8 cellular contexts compared by ENCODE assay signal in the genomic region with DNA sequence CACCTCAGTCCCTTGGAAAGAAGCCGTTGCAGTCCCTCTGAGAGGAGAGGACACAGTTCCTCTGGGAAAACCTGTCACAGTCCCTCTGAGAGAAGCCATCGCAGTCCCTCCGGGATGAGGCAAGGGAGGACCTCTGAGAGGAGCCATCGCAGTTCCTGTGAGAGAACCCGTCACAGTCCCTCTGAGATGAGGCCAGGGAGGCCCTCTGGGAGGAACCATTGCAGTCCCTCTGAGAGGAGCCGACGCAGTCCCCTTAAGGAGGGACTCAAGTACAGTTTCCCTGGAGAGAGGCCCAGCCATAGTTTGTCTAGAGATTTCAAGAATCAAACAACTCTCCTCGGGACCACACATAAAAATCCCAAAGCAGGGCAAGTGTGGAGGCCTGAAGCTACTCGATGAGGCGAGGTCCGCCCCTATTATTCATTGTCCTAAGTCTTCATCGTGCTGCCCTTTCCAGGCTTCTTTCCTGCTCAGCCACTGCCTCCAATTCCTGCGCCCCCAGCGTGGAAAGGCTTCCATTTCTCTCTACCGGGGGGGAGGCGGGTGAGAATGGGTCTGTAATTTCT. TPM values are rescaled to one million over a fixed set of nuclear protein-coding genes. Genes with fewer than 3 reads are reported as not detected.
DNase-seq lines count a peak whose midpoint lies in the region; ATAC-seq, FAIRE-seq and TF ChIP-seq lines count a peak whose summit lies in the region.

No MANE protein-coding gene starts in this region.

- H3K79me2 ChIP-seq in HepG2 (ENCODE audit: insufficient read depth, low read length), result peaks cover 43% of the 10 kb centered on the region

- in situ Hi-C loops in HepG2 (cut with HindIII; ENCODE audit: extremely low pct_ligation_motif_present, low pct_unique_long_range_greater_than_20kb), result no loop called here

- H3K4me1 ChIP-seq in HepG2 (ENCODE audit: insufficient read depth, low read length) (peaks cover 49% of the 10 kb centered on the region), thoracic aorta (ENCODE audit: control insufficient read depth in 1 of 2, low read depth in 2 of 2) (peaks cover 18 to 27% of the 10 kb centered on the region in 2 donors)

- no peak for TF ChIP-seq CTCF in HepG2 (CRISPR knock-in tag; IDR thresholded peaks at IDR 0.05)
- no peak for TF ChIP-seq CTCF in thoracic aorta (IDR thresholded peaks at IDR 0.05)

- peak overlapping the region; percentile 45 to 87 (median 46); a peak in 5 of 6 replicates for H3K4me3 ChIP-seq in HepG2 (replicated peaks in 1 of 3; ENCODE audit: insufficient read depth in 1 of 3, low read depth in 2 of 3, low read length in 3 of 3)
- peak overlapping the region; percentile 88 for H3K4me3 ChIP-seq in thoracic aorta

- peaks cover 39% of the 10 kb centered on the region for H3K4me1 Mint-ChIP-seq in activated naive CD8-positive, alpha-beta T cell (ENCODE audit: low read depth)

- peak overlapping the region; percentile 94 for H3K4me2 ChIP-seq in HepG2 (ENCODE audit: low read depth, low read length)

- H3K9me3 Mint-ChIP-seq in activated naive CD8-positive, alpha-beta T cell (ENCODE audit: low read depth), result peaks cover 5% of the 10 kb centered on the region

- H2AFZ ChIP-seq in HepG2 (ENCODE audit: low read length), result peak overlapping the region; percentile 4

- DNase-seq in NCI-H748 (lab: John Stamatoyannopoulos, UW; ENCODE audit: unreplicated experiment), result peak; percentile 39
- no peak for DNase-seq in NCI-H748 treated with DMSO at 0.1 percent for 48 hours (lab: John Stamatoyannopoulos, UW)
- no peak for DNase-seq in HepG2 (ENCODE audit: low spot score)
- no peak for DNase-seq in thoracic aorta (ENCODE audit: low spot score)
- no peak for DNase-seq in NCI-H446 (lab: John Stamatoyannopoulos, UW)

- TF ChIP-seq RAD21 in HepG2 (CRISPR knock-in tag; IDR thresholded peaks at IDR 0.05), result no peak

- no peak for TF ChIP-seq EP300 in HepG2 (IDR thresholded peaks at IDR 0.05; ENCODE audit: low read depth in 2 of 2, low read length in 2 of 2)
- no peak for TF ChIP-seq EP300 in HepG2 (CRISPR knock-in tag; IDR thresholded peaks at IDR 0.05; ENCODE audit: borderline replicate concordance)

- no peaks in the 10 kb centered on the region; a peak in 1 of 5 replicates for H3K27me3 ChIP-seq in HepG2 (ENCODE audit: control insufficient read depth in 1 of 2, insufficient read depth in 2 of 2, low read length in 2 of 2)
- no peaks in the 10 kb centered on the region for H3K27me3 ChIP-seq in thoracic aorta (replicated peaks; ENCODE audit: insufficient read depth)

- H3K9me3 ChIP-seq in HepG2 (ENCODE audit: low read length) (no peaks in the 10 kb centered on the region), thoracic aorta (peaks cover 3% of the 10 kb centered on the region)

- H3K27me3 Mint-ChIP-seq in activated naive CD8-positive, alpha-beta T cell, result no peaks in the 10 kb centered on the region

- CTCF ChIA-PET in HepG2 (lab: Yijun Ruan, JAX; ENCODE audit: low intra/inter-chr PET ratio, low total read pairs), result interaction anchor here (1.1 kb wide), 1 partner anchor 212 kb away, joined by 3 read pairs; a partner anchor contains a TSS

- FAIRE-seq in HepG2 (lab: Jason Lieb, UNC), result no peak

- ATAC-seq in HepG2, result peak; percentile 4; the same call in 2 of the 3 replicates
- no peak for ATAC-seq in thoracic aorta (ENCODE audit: insufficient number of reproducible peaks, low FRiP score, low read depth)
- no peak for ATAC-seq in GM18867 (IDR thresholded peaks at IDR 0.05; ENCODE audit: unreplicated experiment)
- ATAC-seq in GM21619 (IDR thresholded peaks at IDR 0.05; ENCODE audit: unreplicated experiment), result no peak

- POLR2A ChIA-PET in HepG2 (lab: Yijun Ruan, JAX), result interaction anchor here (0.7 to 2.3 kb wide), 25 partner anchors 9 to 1338 kb away, joined by 3 to 25 read pairs (median 4); a partner anchor contains a TSS

- H3K36me3 ChIP-seq in HepG2 (replicated peaks in 1 of 2; ENCODE audit: control insufficient read depth in 1 of 2, insufficient read depth in 2 of 2, low read length in 2 of 2) (no peaks in the 10 kb centered on the region; a peak in 1 of 5 replicates), thoracic aorta (no peaks in the 10 kb centered on the region)

- H4K20me1 ChIP-seq in HepG2 (ENCODE audit: insufficient read depth, low read length), result peaks cover 17% of the 10 kb centered on the region

- peaks cover 18% of the 10 kb centered on the region for H3K36me3 Mint-ChIP-seq in activated naive CD8-positive, alpha-beta T cell

- peak overlapping the region; percentile 94 for H3K27ac Mint-ChIP-seq in activated naive CD8-positive, alpha-beta T cell

- peak overlapping the region; percentile 99 for H3K4me3 Mint-ChIP-seq in activated naive CD8-positive, alpha-beta T cell

- intact Hi-C loops in HepG2 (cut with micrococcal nuclease; ENCODE audit: unreplicated experiment), result loop anchor here (5.0 kb wide), 1 partner anchor 85 kb away; a partner anchor contains a TSS

- TF ChIP-seq POLR2A in HepG2 (IDR thresholded peaks at IDR 0.05; ENCODE audit: insufficient read depth in 1 of 2, low read depth in 2 of 2, low read length in 2 of 2), result no peak

- H3K27ac ChIP-seq in HepG2 (ENCODE audit: extremely low read length, insufficient read depth, low read length) (peak overlapping the region; percentile 52), thoracic aorta (peak overlapping the region; percentile 54 to 67)

- BruUV-seq in HepG2 (replicated peaks; lab: Mats Ljungman, UMichigan), result TSS peak; percentile 82

- peak overlapping the region; percentile 58 for H3K9ac ChIP-seq in HepG2 (ENCODE audit: insufficient read depth, low read depth, low read length)

- whole genome bisulfite sequencing in HepG2 (ENCODE audit: low lambda C conversion rate), result 90% methylated on average over 15 of the region's 16 CpGs

RNA-seq across cellular contexts. Expression of a gene that starts 0.6 kb away (rescaled TPM):
- 31.0 and 38.1 TPM in 2 replicates for total RNA-seq in HepG2 (2016; rRNA removed; fragmentation: Illumina TruSeq; extraction: Trizol)
- 16.0 and 19.8 TPM in 2 replicates for total RNA-seq in HepG2 (2016; cell fraction: cytosol; rRNA removed; fragmentation: Illumina TruSeq; extraction: Trizol; ENCODE audit: low read depth)
- 26.9 and 42.0 TPM in 2 replicates for total RNA-seq in HepG2 (2016; cell fraction: insoluble cytoplasmic fraction; rRNA removed; fragmentation: Illumina TruSeq; extraction: Trizol)
- total RNA-seq in HepG2 (2016; cell fraction: membrane; rRNA removed; fragmentation: Illumina TruSeq; extraction: Trizol), result 21.0 and 25.6 TPM in 2 replicates
- 41.8 and 49.3 TPM in 2 replicates for total RNA-seq in HepG2 (2016; cell fraction: nucleus; rRNA removed; fragmentation: Illumina TruSeq; extraction: Trizol)
- polyA plus RNA-seq in HepG2 (2011; rRNA removed), result 27.9 and 29.8 TPM in 2 replicates
- polyA plus RNA-seq in HepG2 (2011; cell fraction: cytosol; rRNA removed), result 13.4 and 17.0 TPM in 2 replicates
- polyA plus RNA-seq in HepG2 (2011; cell fraction: nucleus; rRNA removed), result 81.1 and 98.2 TPM in 2 replicates
- polyA plus RNA-seq in HepG2 (2012), result 22.2 and 36.6 TPM in 2 replicates
- polyA plus RNA-seq in HepG2 (2016; cell fraction: cytosol; fragmentation: Illumina TruSeq; extraction: Trizol; ENCODE audit: low read depth), result 3.3 and 4.9 TPM in 2 replicates
- 33.7 and 36.8 TPM in 2 replicates for polyA plus RNA-seq in HepG2 (2016; cell fraction: insoluble cytoplasmic fraction; fragmentation: Illumina TruSeq; extraction: Trizol; ENCODE audit: low read depth)
- 10.9 TPM in 2 replicates for polyA plus RNA-seq in HepG2 (2016; cell fraction: membrane; fragmentation: Illumina TruSeq; extraction: Trizol; ENCODE audit: low read depth)
- 65.8 and 79.5 TPM in 2 replicates for polyA plus RNA-seq in HepG2 (2016; cell fraction: nucleus; fragmentation: Illumina TruSeq; extraction: Trizol; ENCODE audit: insufficient read depth, low read depth)
- polyA minus RNA-seq in HepG2 (2011; rRNA and poly(A)+ RNA removed; ENCODE audit: low replicate concordance), result 19.0 and 22.7 TPM in 2 replicates
- 9.5 and 10.0 TPM in 2 replicates for polyA minus RNA-seq in HepG2 (2011; cell fraction: cytosol; rRNA and poly(A)+ RNA removed)
- 57.8 and 73.6 TPM in 2 replicates for polyA minus RNA-seq in HepG2 (2011; cell fraction: nucleus; rRNA and poly(A)+ RNA removed)
- total RNA-seq in thoracic aorta, result 10 to 100 TPM; 16.8 to 62.5 TPM

RNA-seq across cellular contexts. Expression of a gene that starts 46.6 kb away (rescaled TPM):
- 3.0 and 3.8 TPM in 2 replicates for total RNA-seq in HepG2 (2016; rRNA removed; fragmentation: Illumina TruSeq; extraction: Trizol)
- 0.40 and 1.1 TPM in 2 replicates for total RNA-seq in HepG2 (2016; cell fraction: cytosol; rRNA removed; fragmentation: Illumina TruSeq; extraction: Trizol; ENCODE audit: low read depth)
- total RNA-seq in HepG2 (2016; cell fraction: insoluble cytoplasmic fraction; rRNA removed; fragmentation: Illumina TruSeq; extraction: Trizol), result 3.4 and 4.4 TPM in 2 replicates
- 2.0 TPM in 2 replicates for total RNA-seq in HepG2 (2016; cell fraction: membrane; rRNA removed; fragmentation: Illumina TruSeq; extraction: Trizol)
- 2.3 and 2.7 TPM in 2 replicates for total RNA-seq in HepG2 (2016; cell fraction: nucleus; rRNA removed; fragmentation: Illumina TruSeq; extraction: Trizol)
- polyA plus RNA-seq in HepG2 (2011; rRNA removed), result 1.2 and 1.9 TPM in 2 replicates
- polyA plus RNA-seq in HepG2 (2011; cell fraction: cytosol; rRNA removed), result 0.50 and 0.79 TPM in 2 replicates
- 0.61 and 0.88 TPM in 2 replicates for polyA plus RNA-seq in HepG2 (2011; cell fraction: nucleus; rRNA removed)
- polyA plus RNA-seq in HepG2 (2012), result 1.3 and 2.8 TPM in 2 replicates
- polyA plus RNA-seq in HepG2 (2016; cell fraction: cytosol; fragmentation: Illumina TruSeq; extraction: Trizol; ENCODE audit: low read depth), result 0.28 and 0.31 TPM in 2 replicates
- 3.4 and 5.5 TPM in 2 replicates for polyA plus RNA-seq in HepG2 (2016; cell fraction: insoluble cytoplasmic fraction; fragmentation: Illumina TruSeq; extraction: Trizol; ENCODE audit: low read depth)
- polyA plus RNA-seq in HepG2 (2016; cell fraction: membrane; fragmentation: Illumina TruSeq; extraction: Trizol; ENCODE audit: low read depth), result 0.83 and 1.1 TPM in 2 replicates
- 3.8 and 3.9 TPM in 2 replicates for polyA plus RNA-seq in HepG2 (2016; cell fraction: nucleus; fragmentation: Illumina TruSeq; extraction: Trizol; ENCODE audit: insufficient read depth, low read depth)
- 0.46 and 0.49 TPM in 2 replicates for polyA minus RNA-seq in HepG2 (2011; rRNA and poly(A)+ RNA removed; ENCODE audit: low replicate concordance)
- 0.79 and 1.1 TPM in 2 replicates for polyA minus RNA-seq in HepG2 (2011; cell fraction: cytosol; rRNA and poly(A)+ RNA removed)
- polyA minus RNA-seq in HepG2 (2011; cell fraction: nucleus; rRNA and poly(A)+ RNA removed), result 1.9 and 2.6 TPM in 2 replicates
- total RNA-seq in thoracic aorta, result 1 to 10 TPM; 1.9 to 2.5 TPM

RNA-seq across cellular contexts. Expression of a gene that starts 46.6 kb away (rescaled TPM):
- 62.7 and 98.5 TPM in 2 replicates for total RNA-seq in HepG2 (2016; rRNA removed; fragmentation: Illumina TruSeq; extraction: Trizol)
- 11.8 and 12.1 TPM in 2 replicates for total RNA-seq in HepG2 (2016; cell fraction: cytosol; rRNA removed; fragmentation: Illumina TruSeq; extraction: Trizol; ENCODE audit: low read depth)
- 62.1 and 103 TPM in 2 replicates for total RNA-seq in HepG2 (2016; cell fraction: insoluble cytoplasmic fraction; rRNA removed; fragmentation: Illumina TruSeq; extraction: Trizol)
- total RNA-seq in HepG2 (2016; cell fraction: membrane; rRNA removed; fragmentation: Illumina TruSeq; extraction: Trizol), result 36.3 and 39.5 TPM in 2 replicates
- 35.4 and 37.8 TPM in 2 replicates for total RNA-seq in HepG2 (2016; cell fraction: nucleus; rRNA removed; fragmentation: Illumina TruSeq; extraction: Trizol)
- polyA plus RNA-seq in HepG2 (2011; rRNA removed), result 51.9 and 54.5 TPM in 2 replicates
- 29.7 and 46.3 TPM in 2 replicates for polyA plus RNA-seq in HepG2 (2011; cell fraction: cytosol; rRNA removed)
- polyA plus RNA-seq in HepG2 (2011; cell fraction: nucleus; rRNA removed), result 16.8 and 22.2 TPM in 2 replicates
- 41.7 and 47.0 TPM in 2 replicates for polyA plus RNA-seq in HepG2 (2012)
- 13.4 and 13.7 TPM in 2 replicates for polyA plus RNA-seq in HepG2 (2016; cell fraction: cytosol; fragmentation: Illumina TruSeq; extraction: Trizol; ENCODE audit: low read depth)
- polyA plus RNA-seq in HepG2 (2016; cell fraction: insoluble cytoplasmic fraction; fragmentation: Illumina TruSeq; extraction: Trizol; ENCODE audit: low read depth), result 89.3 and 97.6 TPM in 2 replicates
- polyA plus RNA-seq in HepG2 (2016; cell fraction: membrane; fragmentation: Illumina TruSeq; extraction: Trizol; ENCODE audit: low read depth), result 26.6 and 27.4 TPM in 2 replicates
- 43.6 and 44.2 TPM in 2 replicates for polyA plus RNA-seq in HepG2 (2016; cell fraction: nucleus; fragmentation: Illumina TruSeq; extraction: Trizol; ENCODE audit: insufficient read depth, low read depth)
- 68.4 and 76.3 TPM in 2 replicates for polyA minus RNA-seq in HepG2 (2011; rRNA and poly(A)+ RNA removed; ENCODE audit: low replicate concordance)
- polyA minus RNA-seq in HepG2 (2011; cell fraction: cytosol; rRNA and poly(A)+ RNA removed), result 27.5 and 32.2 TPM in 2 replicates
- polyA minus RNA-seq in HepG2 (2011; cell fraction: nucleus; rRNA and poly(A)+ RNA removed), result 54.5 and 62.1 TPM in 2 replicates
- 10 to 100 TPM; 19.0 to 22.3 TPM for total RNA-seq in thoracic aorta
